In the genomic region with DNA sequence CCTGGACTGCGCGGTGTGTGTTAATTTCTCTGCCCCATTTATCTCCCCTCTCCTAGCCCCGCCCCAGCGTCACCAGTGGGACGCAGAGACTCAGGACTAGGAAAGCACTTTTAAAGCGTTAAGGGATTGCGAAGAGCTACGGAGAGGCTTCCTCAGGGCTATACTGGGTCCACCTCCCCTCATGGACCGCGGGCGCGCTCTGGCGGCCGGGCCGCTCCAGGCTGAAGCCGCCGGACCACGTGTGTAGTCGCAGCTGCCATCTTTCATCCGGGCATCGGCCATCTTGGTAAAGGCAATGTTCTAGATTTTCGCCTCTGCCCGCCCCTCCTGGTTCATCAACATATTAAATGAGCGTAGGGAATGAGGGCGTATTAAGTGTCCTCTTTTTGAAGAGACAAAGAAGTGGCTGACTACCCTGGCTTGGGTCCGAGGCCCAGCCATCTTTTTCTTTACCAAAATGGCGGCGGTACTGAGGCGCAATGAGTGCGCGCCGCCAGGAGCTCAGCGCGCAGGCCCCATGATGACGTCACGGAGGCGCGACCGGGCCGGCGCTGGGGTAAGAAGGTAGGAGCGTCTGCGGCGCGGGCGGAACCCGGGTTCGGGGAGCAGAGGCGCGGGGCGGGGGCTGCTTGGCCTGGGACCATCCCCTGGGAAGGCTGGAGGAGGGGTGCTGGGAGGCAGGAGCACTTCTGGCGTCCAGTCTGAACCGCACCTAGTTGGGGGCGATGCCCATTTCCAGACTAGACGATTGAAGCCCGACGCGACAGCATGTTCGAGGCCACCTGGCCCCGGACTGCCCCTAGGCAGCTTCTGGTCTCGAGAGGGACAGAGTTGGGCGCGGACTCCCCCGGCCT, we compare ENCODE assay signal across 8 cellular contexts. TPM values are rescaled to one million over a fixed set of nuclear protein-coding genes. Genes with fewer than 3 reads are reported as not detected.
A peak's percentile ranks its signal among the peaks of the same experiment; 100 is the strongest.
DNase-seq lines count a peak whose midpoint lies in the region; TF ChIP-seq lines count a peak whose summit lies in the region.

A gene with protein sequence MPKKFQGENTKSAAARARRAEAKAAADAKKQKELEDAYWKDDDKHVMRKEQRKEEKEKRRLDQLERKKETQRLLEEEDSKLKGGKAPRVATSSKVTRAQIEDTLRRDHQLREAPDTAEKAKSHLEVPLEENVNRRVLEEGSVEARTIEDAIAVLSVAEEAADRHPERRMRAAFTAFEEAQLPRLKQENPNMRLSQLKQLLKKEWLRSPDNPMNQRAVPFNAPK (plus strand): TSS at position 531 of the 854 bp plus-strand sequence. CDS start 3,406 bp downstream, outside the sequence.

- POLR2A ChIA-PET in SK-N-SH (lab: Yijun Ruan, JAX), result interaction anchor here (1.4 to 2.4 kb wide), 2 partner anchors 68 to 73 kb away, joined by 12 to 27 read pairs; partner anchors contain the start of gene RPL18A

- intact Hi-C loops in testis (cut with DNase I; ENCODE audit: low total_unique reads), result no loop called here

- H2AFZ ChIP-seq in SK-N-SH (ENCODE audit: low read depth) (peak within 1 kb of the TSS; percentile 94), osteoblast (ENCODE audit: low read length) (peak within 1 kb of the TSS; percentile 99)

- peaks cover 0 to 10% of the 10 kb centered on the region in 2 experiments; a peak in 1 of 4 replicates for H3K4me1 ChIP-seq in SK-N-SH (ENCODE audit: control insufficient read depth in 1 of 2, insufficient read depth in 2 of 2, low read depth in 1 of 2, low read length in 1 of 2)
- peaks cover 16% of the 10 kb centered on the region for H3K4me1 ChIP-seq in osteoblast (ENCODE audit: insufficient read depth, low read length)
- H3K4me1 ChIP-seq in testis, result peaks cover 17% of the 10 kb centered on the region

- H3K9ac ChIP-seq in SK-N-SH, result peak within 1 kb of the TSS; percentile 87

- H3K4me3 ChIP-seq in HFF-Myc (replicated peaks; ENCODE audit: low read depth, low read length) (peak within 1 kb of the TSS; percentile 99), SK-N-SH (ENCODE audit: low read depth in 2 of 2, low read length in 1 of 2) (peak within 1 kb of the TSS; percentile 71 to 85), osteoblast (ENCODE audit: insufficient read depth, low read length) (peak within 1 kb of the TSS; percentile 95), testis (peak within 1 kb of the TSS; percentile 72 to 79)

- H3K4me2 ChIP-seq in SK-N-SH (peak within 1 kb of the TSS; percentile 96), osteoblast (ENCODE audit: insufficient read depth, low read length) (peak within 1 kb of the TSS; percentile 90)

- TF ChIP-seq RAD21 in SK-N-SH (IDR thresholded peaks at IDR 0.05; ENCODE audit: low read length), result peak; percentile 83

- peaks cover 1% of the 10 kb centered on the region; the same call in 1 of the 2 replicates for H4K20me1 ChIP-seq in SK-N-SH (ENCODE audit: insufficient read depth)
- no peaks in the 10 kb centered on the region for H4K20me1 ChIP-seq in osteoblast (ENCODE audit: insufficient read depth, low read length)

- TF ChIP-seq POLR2A in testis (IDR thresholded peaks at IDR 0.05), result peak; percentile 25

- no peaks in the 10 kb centered on the region for H3F3A ChIP-seq in SK-N-SH (replicated peaks; ENCODE audit: insufficient read depth)

- no peaks in the 10 kb centered on the region for H3K9me3 ChIP-seq in SK-N-SH
- H3K9me3 ChIP-seq in osteoblast (ENCODE audit: low read depth, low read length), result no peaks in the 10 kb centered on the region
- no peaks in the 10 kb centered on the region for H3K9me3 ChIP-seq in testis

- no peaks in the 10 kb centered on the region for H3K27me3 ChIP-seq in SK-N-SH (ENCODE audit: insufficient read depth)
- no peaks in the 10 kb centered on the region for H3K27me3 ChIP-seq in osteoblast (ENCODE audit: insufficient read depth, low read length)
- no peaks in the 10 kb centered on the region for H3K27me3 ChIP-seq in testis

- WGBS in SK-N-SH (ENCODE audit: low lambda C conversion rate), result 2% methylated on average over 35 of the region's 64 CpGs
- 0% methylated on average over 48 to 61 of the region's 64 CpGs for WGBS in testis, 2 donors

- CTCF ChIA-PET in SK-N-SH (lab: Yijun Ruan, JAX), result interaction anchor here (0.6 to 21.7 kb wide), 28 partner anchors 12 to 389 kb away, joined by 3 to 464 read pairs (median 4); partner anchors contain the start of genes PIK3R2, RPL18A and SLC5A5

- H3K79me2 ChIP-seq in SK-N-SH (ENCODE audit: insufficient read depth) (peaks cover 22% of the 10 kb centered on the region), osteoblast (ENCODE audit: insufficient read depth, low read length) (peaks cover 17% of the 10 kb centered on the region)

- no peak for TF ChIP-seq EP300 in SK-N-SH (IDR thresholded peaks at IDR 0.05; ENCODE audit: borderline replicate concordance in 1 of 2, low read depth in 1 of 2, low read length in 1 of 2)

- H3K27ac ChIP-seq in SK-N-SH (ENCODE audit: low read depth in 2 of 2, low read length in 1 of 2) (peak within 1 kb of the TSS; percentile 80 to 86), osteoblast (ENCODE audit: low read depth, low read length) (peak within 1 kb of the TSS; percentile 98), testis (peak within 1 kb of the TSS; percentile 91 to 96)

- TF ChIP-seq CTCF in GM10266 (IDR thresholded peaks at IDR 0.05; ENCODE audit: control insufficient read depth, insufficient read depth, low read depth, missing control alignments) (peak; percentile 99), HFF-Myc (IDR thresholded peaks at IDR 0.05; ENCODE audit: low read depth, low read length, missing control alignments) (peak; percentile 95), SK-N-SH (IDR thresholded peaks at IDR 0.05) (peak; percentile 93), osteoblast (IDR thresholded peaks at IDR 0.05; ENCODE audit: extremely low read depth, low read depth, low read length) (peak; percentile 92), testis (IDR thresholded peaks at IDR 0.05) (peak; percentile 73 to 86 (median 79))

- H3K36me3 ChIP-seq in SK-N-SH (replicated peaks in 1 of 2; ENCODE audit: control insufficient read depth in 1 of 2, insufficient read depth in 2 of 2, low read length in 1 of 2) (no peaks in the 10 kb centered on the region), osteoblast (ENCODE audit: insufficient read depth, low read length) (no peaks in the 10 kb centered on the region), testis (ENCODE audit: low read depth, missing control alignments) (no peaks in the 10 kb centered on the region)

- DNase-seq in GM10266 (ENCODE audit: extremely low spot score), result peak; percentile 93
- peak; percentile 77 for DNase-seq in HFF-Myc (ENCODE audit: extremely low read depth, low read depth)
- peak; percentile 97 for DNase-seq in MV-4-11 (lab: John Stamatoyannopoulos, UW)
- DNase-seq in SK-N-SH, result peak; percentile 95
- peak; percentile 92 for DNase-seq in activated naive CD4-positive, alpha-beta T cell treated with anti-CD3 and anti-CD28 coated beads, Interleukin-2, amount 50 U/mL, for 16 hours
- DNase-seq in glomerular endothelial cell (ENCODE audit: extremely low read depth, low read depth, low spot score), result peak; percentile 61
- DNase-seq in osteoblast (ENCODE audit: insufficient read length, low spot score, missing footprints), result peak; percentile 99
- DNase-seq in testis, result peak; percentile 93

- no peaks in the 10 kb centered on the region for H3K9me2 ChIP-seq in SK-N-SH

TF ChIP-seq in SK-N-SH, 30 proteins besides CTCF, POLR2A, EP300 and RAD21 (continues in another document):
- TF ChIP-seq TEAD4 (IDR thresholded peaks at IDR 0.05; ENCODE audit: borderline replicate concordance, insufficient read depth), result no peak
- TF ChIP-seq RCOR1 (IDR thresholded peaks at IDR 0.05; ENCODE audit: low read length), result peak; percentile 83
- no peak for TF ChIP-seq GATA2 (CRISPR knock-in tag; IDR thresholded peaks at IDR 0.05)
- TF ChIP-seq TCF12 (IDR thresholded peaks at IDR 0.05), result no peak
- no peak for TF ChIP-seq RXRA (IDR thresholded peaks at IDR 0.05; ENCODE audit: borderline replicate concordance, low read depth)
- TF ChIP-seq SIN3A (IDR thresholded peaks at IDR 0.05; ENCODE audit: borderline replicate concordance, low read depth, low read length), result no peak
- TF ChIP-seq TAF1 (IDR thresholded peaks at IDR 0.05; ENCODE audit: borderline replicate concordance, low read depth, low read length), result no peak
- TF ChIP-seq MXI1 (IDR thresholded peaks at IDR 0.05; ENCODE audit: low read depth, low read length), result peak; percentile 88
- TF ChIP-seq, protein P1, sequence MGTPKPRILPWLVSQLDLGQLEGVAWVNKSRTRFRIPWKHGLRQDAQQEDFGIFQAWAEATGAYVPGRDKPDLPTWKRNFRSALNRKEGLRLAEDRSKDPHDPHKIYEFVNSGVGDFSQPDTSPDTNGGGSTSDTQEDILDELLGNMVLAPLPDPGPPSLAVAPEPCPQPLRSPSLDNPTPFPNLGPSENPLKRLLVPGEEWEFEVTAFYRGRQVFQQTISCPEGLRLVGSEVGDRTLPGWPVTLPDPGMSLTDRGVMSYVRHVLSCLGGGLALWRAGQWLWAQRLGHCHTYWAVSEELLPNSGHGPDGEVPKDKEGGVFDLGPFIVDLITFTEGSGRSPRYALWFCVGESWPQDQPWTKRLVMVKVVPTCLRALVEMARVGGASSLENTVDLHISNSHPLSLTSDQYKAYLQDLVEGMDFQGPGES (IDR thresholded peaks at IDR 0.05; ENCODE audit: low read depth, low read length), result no peak
- TF ChIP-seq NFIC (IDR thresholded peaks at IDR 0.05; ENCODE audit: borderline replicate concordance), result no peak
- no peak for TF ChIP-seq RFX5 (IDR thresholded peaks at IDR 0.05; ENCODE audit: low read length)
- TF ChIP-seq FOSL2 (IDR thresholded peaks at IDR 0.05; ENCODE audit: borderline replicate concordance, low read depth), result no peak
- TF ChIP-seq JUND (IDR thresholded peaks at IDR 0.05), result no peak
- TF ChIP-seq, protein P2, sequence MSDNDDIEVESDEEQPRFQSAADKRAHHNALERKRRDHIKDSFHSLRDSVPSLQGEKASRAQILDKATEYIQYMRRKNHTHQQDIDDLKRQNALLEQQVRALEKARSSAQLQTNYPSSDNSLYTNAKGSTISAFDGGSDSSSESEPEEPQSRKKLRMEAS (IDR thresholded peaks at IDR 0.05; ENCODE audit: low read depth), result peak; percentile 97

RNA-seq across cellular contexts. Expression of the gene that starts here (rescaled TPM):
- 157 and 231 TPM in 2 replicates for polyA plus RNA-seq in SK-N-SH (2012; rRNA removed)
- polyA plus RNA-seq in SK-N-SH (2012; cell fraction: cytosol; rRNA removed), result 136 and 171 TPM in 2 replicates
- polyA plus RNA-seq in SK-N-SH (2012; cell fraction: nucleus; rRNA removed), result 162 and 202 TPM in 2 replicates
- 94.4 and 103 TPM in 2 replicates for total RNA-seq in glomerular endothelial cell
- 15.9 and 21.5 TPM in 2 replicates for total RNA-seq in osteoblast
- total RNA-seq in testis, result 10 to 100 TPM; 51.5 to 69.5 TPM
- polyA plus RNA-seq in testis (ENCODE audit: insufficient read depth, low read depth, low replicate concordance), result 75.0 TPM

Comparison
In these comparisons a context has a peak if more than half of its experiments do, and no peak if none do; other contexts are left out.
1. Peak in every context shown above with its lines: DNase-seq, H3K4me3 ChIP-seq and H3K27ac ChIP-seq.